In genomic region chr6:33391278-33392167, GRCh38 we compare ENCODE assay signal across 1 cellular context.
A peak's percentile ranks its signal among the peaks of the same experiment; 100 is the strongest.
TF ChIP-seq lines count a peak whose summit lies in the region.

KIFC1 (plus strand) TSS chr6:33391823; CDS start chr6:33391986, 163 bp downstream.

TF ChIP-seq in K562, 482 proteins besides CTCF, POLR2A, EP300 and RAD21 (continued from another document and continues in another):
- TF ChIP-seq KDM4B (IDR thresholded peaks at IDR 0.05; ENCODE audit: borderline replicate concordance in 2 of 2, low read depth in 1 of 2) (peak in 1 of 2 experiments; percentile 88; a peak in 2 of 4 replicates), ZNF354B (CRISPR knock-in tag; IDR thresholded peaks at IDR 0.05) (no peak), PHF21A (IDR thresholded peaks at IDR 0.05; ENCODE audit: borderline replicate concordance, low read depth) (0 out of 2 replicates have a peak, but pooled peaks have one; percentile 36), CBX1 (IDR thresholded peaks at IDR 0.05; ENCODE audit: low read depth) (0 out of 2 replicates have a peak, but pooled peaks have one; percentile 9), ZNF253 (CRISPR knock-in tag; conservative IDR thresholded peaks at IDR 0.05) (no peak), KDM5B (IDR thresholded peaks at IDR 0.05; ENCODE audit: insufficient replicate concordance, low read depth, low read length) (peak; percentile 68), RFX1 (IDR thresholded peaks at IDR 0.05) (no peak), ZNF609 (CRISPR knock-in tag; IDR thresholded peaks at IDR 0.05; ENCODE audit: borderline replicate concordance) (no peak; the same call in 1 of the 2 replicates), KLF6 (CRISPR knock-in tag; IDR thresholded peaks at IDR 0.05; ENCODE audit: borderline replicate concordance) (peak; percentile 88; the same call in 1 of the 2 replicates), NUFIP1 (IDR thresholded peaks at IDR 0.05; ENCODE audit: partially characterized antibody) (no peak), IRF2 (CRISPR knock-in tag; IDR thresholded peaks at IDR 0.05) (no peak), ARID1B (IDR thresholded peaks at IDR 0.05) (peak; percentile 51; the same call in 1 of the 2 replicates), ZBTB17 (CRISPR knock-in tag; IDR thresholded peaks at IDR 0.05) (0 out of 2 replicates have a peak, but pooled peaks have one; percentile 45), ZNF780A (CRISPR knock-in tag; IDR thresholded peaks at IDR 0.05) (no peak), HMGN3 (IDR thresholded peaks at IDR 0.05; ENCODE audit: borderline replicate concordance, extremely low read depth, insufficient read length, low read depth, low read length) (peak; percentile 88), RBM39 (optimal IDR thresholded peaks at IDR 0.05; ENCODE audit: low read depth, low read length) (no peak), BDP1 (IDR thresholded peaks at IDR 0.05; ENCODE audit: insufficient read depth, insufficient read length) (no peak), GTF3C2 (IDR thresholded peaks at IDR 0.05; ENCODE audit: borderline replicate concordance, extremely low read depth, insufficient read length) (no peak), DNMT1 (IDR thresholded peaks at IDR 0.05) (no peak), ZNF449 (CRISPR knock-in tag; IDR thresholded peaks at IDR 0.05) (no peak), ELF1 (tag; IDR thresholded peaks at IDR 0.05) (peak; percentile 98), DACH1 (IDR thresholded peaks at IDR 0.05; ENCODE audit: partially characterized antibody) (no peak), RERE (CRISPR knock-in tag; IDR thresholded peaks at IDR 0.05; ENCODE audit: borderline replicate concordance) (0 out of 2 replicates have a peak, but pooled peaks have one; percentile 14), ZFP1 (CRISPR knock-in tag; IDR thresholded peaks at IDR 0.05) (no peak), POLR2AphosphoS5 (IDR thresholded peaks at IDR 0.05; ENCODE audit: control insufficient read depth, insufficient read depth, low read depth, low read length) (peak; percentile 52)
- TF ChIP-seq, protein P1, sequence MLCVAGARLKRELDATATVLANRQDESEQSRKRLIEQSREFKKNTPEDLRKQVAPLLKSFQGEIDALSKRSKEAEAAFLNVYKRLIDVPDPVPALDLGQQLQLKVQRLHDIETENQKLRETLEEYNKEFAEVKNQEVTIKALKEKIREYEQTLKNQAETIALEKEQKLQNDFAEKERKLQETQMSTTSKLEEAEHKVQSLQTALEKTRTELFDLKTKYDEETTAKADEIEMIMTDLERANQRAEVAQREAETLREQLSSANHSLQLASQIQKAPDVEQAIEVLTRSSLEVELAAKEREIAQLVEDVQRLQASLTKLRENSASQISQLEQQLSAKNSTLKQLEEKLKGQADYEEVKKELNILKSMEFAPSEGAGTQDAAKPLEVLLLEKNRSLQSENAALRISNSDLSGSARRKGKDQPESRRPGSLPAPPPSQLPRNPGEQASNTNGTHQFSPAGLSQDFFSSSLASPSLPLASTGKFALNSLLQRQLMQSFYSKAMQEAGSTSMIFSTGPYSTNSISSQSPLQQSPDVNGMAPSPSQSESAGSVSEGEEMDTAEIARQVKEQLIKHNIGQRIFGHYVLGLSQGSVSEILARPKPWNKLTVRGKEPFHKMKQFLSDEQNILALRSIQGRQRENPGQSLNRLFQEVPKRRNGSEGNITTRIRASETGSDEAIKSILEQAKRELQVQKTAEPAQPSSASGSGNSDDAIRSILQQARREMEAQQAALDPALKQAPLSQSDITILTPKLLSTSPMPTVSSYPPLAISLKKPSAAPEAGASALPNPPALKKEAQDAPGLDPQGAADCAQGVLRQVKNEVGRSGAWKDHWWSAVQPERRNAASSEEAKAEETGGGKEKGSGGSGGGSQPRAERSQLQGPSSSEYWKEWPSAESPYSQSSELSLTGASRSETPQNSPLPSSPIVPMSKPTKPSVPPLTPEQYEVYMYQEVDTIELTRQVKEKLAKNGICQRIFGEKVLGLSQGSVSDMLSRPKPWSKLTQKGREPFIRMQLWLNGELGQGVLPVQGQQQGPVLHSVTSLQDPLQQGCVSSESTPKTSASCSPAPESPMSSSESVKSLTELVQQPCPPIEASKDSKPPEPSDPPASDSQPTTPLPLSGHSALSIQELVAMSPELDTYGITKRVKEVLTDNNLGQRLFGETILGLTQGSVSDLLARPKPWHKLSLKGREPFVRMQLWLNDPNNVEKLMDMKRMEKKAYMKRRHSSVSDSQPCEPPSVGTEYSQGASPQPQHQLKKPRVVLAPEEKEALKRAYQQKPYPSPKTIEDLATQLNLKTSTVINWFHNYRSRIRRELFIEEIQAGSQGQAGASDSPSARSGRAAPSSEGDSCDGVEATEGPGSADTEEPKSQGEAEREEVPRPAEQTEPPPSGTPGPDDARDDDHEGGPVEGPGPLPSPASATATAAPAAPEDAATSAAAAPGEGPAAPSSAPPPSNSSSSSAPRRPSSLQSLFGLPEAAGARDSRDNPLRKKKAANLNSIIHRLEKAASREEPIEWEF (CRISPR knock-in tag; IDR thresholded peaks at IDR 0.05) = no peak
- TF ChIP-seq, protein P2, sequence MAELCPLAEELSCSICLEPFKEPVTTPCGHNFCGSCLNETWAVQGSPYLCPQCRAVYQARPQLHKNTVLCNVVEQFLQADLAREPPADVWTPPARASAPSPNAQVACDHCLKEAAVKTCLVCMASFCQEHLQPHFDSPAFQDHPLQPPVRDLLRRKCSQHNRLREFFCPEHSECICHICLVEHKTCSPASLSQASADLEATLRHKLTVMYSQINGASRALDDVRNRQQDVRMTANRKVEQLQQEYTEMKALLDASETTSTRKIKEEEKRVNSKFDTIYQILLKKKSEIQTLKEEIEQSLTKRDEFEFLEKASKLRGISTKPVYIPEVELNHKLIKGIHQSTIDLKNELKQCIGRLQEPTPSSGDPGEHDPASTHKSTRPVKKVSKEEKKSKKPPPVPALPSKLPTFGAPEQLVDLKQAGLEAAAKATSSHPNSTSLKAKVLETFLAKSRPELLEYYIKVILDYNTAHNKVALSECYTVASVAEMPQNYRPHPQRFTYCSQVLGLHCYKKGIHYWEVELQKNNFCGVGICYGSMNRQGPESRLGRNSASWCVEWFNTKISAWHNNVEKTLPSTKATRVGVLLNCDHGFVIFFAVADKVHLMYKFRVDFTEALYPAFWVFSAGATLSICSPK (IDR thresholded peaks at IDR 0.05; ENCODE audit: borderline replicate concordance) = no peak
- TF ChIP-seq, protein P3, sequence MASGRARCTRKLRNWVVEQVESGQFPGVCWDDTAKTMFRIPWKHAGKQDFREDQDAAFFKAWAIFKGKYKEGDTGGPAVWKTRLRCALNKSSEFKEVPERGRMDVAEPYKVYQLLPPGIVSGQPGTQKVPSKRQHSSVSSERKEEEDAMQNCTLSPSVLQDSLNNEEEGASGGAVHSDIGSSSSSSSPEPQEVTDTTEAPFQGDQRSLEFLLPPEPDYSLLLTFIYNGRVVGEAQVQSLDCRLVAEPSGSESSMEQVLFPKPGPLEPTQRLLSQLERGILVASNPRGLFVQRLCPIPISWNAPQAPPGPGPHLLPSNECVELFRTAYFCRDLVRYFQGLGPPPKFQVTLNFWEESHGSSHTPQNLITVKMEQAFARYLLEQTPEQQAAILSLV (tag; IDR thresholded peaks at IDR 0.05) = no peak
- TF ChIP-seq, protein P4, sequence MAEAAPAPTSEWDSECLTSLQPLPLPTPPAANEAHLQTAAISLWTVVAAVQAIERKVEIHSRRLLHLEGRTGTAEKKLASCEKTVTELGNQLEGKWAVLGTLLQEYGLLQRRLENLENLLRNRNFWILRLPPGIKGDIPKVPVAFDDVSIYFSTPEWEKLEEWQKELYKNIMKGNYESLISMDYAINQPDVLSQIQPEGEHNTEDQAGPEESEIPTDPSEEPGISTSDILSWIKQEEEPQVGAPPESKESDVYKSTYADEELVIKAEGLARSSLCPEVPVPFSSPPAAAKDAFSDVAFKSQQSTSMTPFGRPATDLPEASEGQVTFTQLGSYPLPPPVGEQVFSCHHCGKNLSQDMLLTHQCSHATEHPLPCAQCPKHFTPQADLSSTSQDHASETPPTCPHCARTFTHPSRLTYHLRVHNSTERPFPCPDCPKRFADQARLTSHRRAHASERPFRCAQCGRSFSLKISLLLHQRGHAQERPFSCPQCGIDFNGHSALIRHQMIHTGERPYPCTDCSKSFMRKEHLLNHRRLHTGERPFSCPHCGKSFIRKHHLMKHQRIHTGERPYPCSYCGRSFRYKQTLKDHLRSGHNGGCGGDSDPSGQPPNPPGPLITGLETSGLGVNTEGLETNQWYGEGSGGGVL (CRISPR knock-in tag; IDR thresholded peaks at IDR 0.05) = no peak
